In the genomic region with DNA sequence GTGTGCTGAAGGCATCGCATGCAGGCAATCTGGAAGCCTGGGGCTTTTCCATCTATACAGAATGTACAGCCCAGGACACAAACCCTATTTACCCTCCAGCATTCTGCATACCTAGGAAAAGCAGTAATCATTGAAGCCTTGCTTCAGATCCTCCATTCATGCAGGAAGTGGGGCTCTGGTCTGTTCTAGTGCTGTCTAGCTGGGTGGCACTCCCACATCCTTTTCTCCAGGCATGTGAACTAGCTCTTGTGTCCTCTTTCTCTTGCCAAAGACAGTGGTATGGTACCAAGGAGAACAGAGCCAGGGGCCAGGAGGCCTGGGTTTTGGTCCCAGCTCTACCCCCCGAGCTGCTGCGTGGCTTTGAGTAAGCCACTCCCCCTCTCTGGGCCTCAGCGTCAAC, we compare ENCODE assay signal across 16 cellular contexts. TPM values are rescaled to one million over a fixed set of nuclear protein-coding genes. Genes with fewer than 3 reads are reported as not detected.
DNase-seq lines count a peak whose midpoint lies in the region; ATAC-seq and TF ChIP-seq lines count a peak whose summit lies in the region.
"Had no signal": no experiment of that assay in that cellular context is flagged by ENCODE, and none has a peak within 500 bp of the region (broad histone marks: within the 10 kb centered on the region; RNA-seq: fewer than 3 reads in every experiment).

No MANE protein-coding gene starts in this region.

- H3K4me3 Mint-ChIP-seq in H9 = no peak overlapping the region
- H3K4me3 Mint-ChIP-seq in activated T-helper 2 cell treated with anti-CD3 and anti-CD28 coated beads, Interferon-gamma antibody, Interleukin-2, Interleukin-4, amounts not matched to agents 10 μg/mL and 5 μg/mL and 100 μg/mL, durations not matched to agents 14 hours and 24 hours and 36 hours (ENCODE audit: low read depth) = no peak overlapping the region
- H3K4me3 Mint-ChIP-seq: dendritic cell treated with granulocyte-macrophage colony-stimulating factor and Interleukin-4, amounts not matched to agents 40 ng/mL and 50 ng/mL, for 4 days had no signal

- H3K27ac ChIP-seq in BLaER1 treated with 17β-estradiol and CSF1 and Interleukin-3, amounts not matched to agents 10 nM and 100 nM = peak overlapping the region in 3 of 11 experiments; percentile 14 to 29 (median 15); a peak in 2 of 22 replicates
- H3K27ac ChIP-seq in H9 (ENCODE audit: insufficient read length, low read depth, low read length) = no peak overlapping the region
- peak overlapping the region; percentile 31 for H3K27ac ChIP-seq in lower lobe of right lung
- H3K27ac ChIP-seq in substantia nigra (ENCODE audit: low read depth, low read length, poor library complexity, severe bottlenecking) = no peak overlapping the region
- H3K27ac ChIP-seq: esophagus muscularis mucosa, right lobe of liver, SJCRH30 had no signal

- peaks cover 3 to 99% (median 47%) of the 10 kb centered on the region in 11 experiments; a peak in 17 of 22 replicates for H3K36me3 ChIP-seq in BLaER1 treated with 17β-estradiol and CSF1 and Interleukin-3, amounts not matched to agents 10 nM and 100 nM
- H3K36me3 ChIP-seq in lower lobe of right lung = no peaks in the 10 kb centered on the region
- H3K36me3 ChIP-seq: esophagus muscularis mucosa, right lobe of liver, SJCRH30 had no signal

- no CpG with 5 or more reads among the region's 4 CpGs for WGBS in H9 (ENCODE audit: extremely low coverage, insufficient read length, low lambda C conversion rate)

- no peaks in the 10 kb centered on the region for H3K9me3 Mint-ChIP-seq in H9
- no peaks in the 10 kb centered on the region for H3K9me3 Mint-ChIP-seq in activated T-helper 2 cell treated with anti-CD3 and anti-CD28 coated beads, Interferon-gamma antibody, Interleukin-2, Interleukin-4, amounts not matched to agents 10 μg/mL and 5 μg/mL and 100 μg/mL, durations not matched to agents 14 hours and 24 hours and 36 hours
- H3K9me3 Mint-ChIP-seq: dendritic cell treated with granulocyte-macrophage colony-stimulating factor and Interleukin-4, amounts not matched to agents 40 ng/mL and 50 ng/mL, for 4 days had no signal

- no peak overlapping the region for H3K56ac ChIP-seq in H9 (ENCODE audit: insufficient read length, low read depth, low read length)

- H3K27me3 ChIP-seq in BLaER1 treated with 17β-estradiol and CSF1 and Interleukin-3, amounts not matched to agents 10 nM and 100 nM = no peaks in the 10 kb centered on the region
- H3K27me3 ChIP-seq in H9 (ENCODE audit: insufficient read depth, low read length) = no peaks in the 10 kb centered on the region
- H3K27me3 ChIP-seq in lower lobe of right lung (ENCODE audit: low read depth) = no peaks in the 10 kb centered on the region
- H3K27me3 ChIP-seq: esophagus muscularis mucosa, right lobe of liver, SJCRH30 had no signal

- peaks cover 8 to 51% (median 23%) of the 10 kb centered on the region in 3 experiments; a peak in 5 of 7 replicates for H3K36me3 Mint-ChIP-seq in H9 (ENCODE audit: insufficient read depth in 1 of 3, low read depth in 3 of 3)
- peaks cover 19% of the 10 kb centered on the region for H3K36me3 Mint-ChIP-seq in activated T-helper 2 cell treated with anti-CD3 and anti-CD28 coated beads, Interferon-gamma antibody, Interleukin-2, Interleukin-4, amounts not matched to agents 10 μg/mL and 5 μg/mL and 100 μg/mL, durations not matched to agents 14 hours and 24 hours and 36 hours (ENCODE audit: low read depth)

- intact Hi-C loops in activated T-helper 2 cell treated with anti-CD3 and anti-CD28 coated beads, Interferon-gamma antibody, Interleukin-2, Interleukin-4, amounts not matched to agents 10 μg/mL and 5 μg/mL and 100 μg/mL, durations not matched to agents 14 hours and 24 hours and 36 hours (cut with micrococcal nuclease) = no loop called here
- intact Hi-C loops in lower lobe of right lung (cut with DNase I) = no loop called here

- H2BK5ac ChIP-seq in H9 (ENCODE audit: insufficient read length, low read length) = no peak overlapping the region

- H4K5ac ChIP-seq in H9 (ENCODE audit: insufficient read length, low read depth, low read length) = no peak overlapping the region

- H3K18ac ChIP-seq in H9 (ENCODE audit: insufficient read length, low read depth, low read length) = no peak overlapping the region

- H3K4ac ChIP-seq in H9 (ENCODE audit: low read depth, low read length) = no peak overlapping the region

- H2BK120ac ChIP-seq in H9 (ENCODE audit: low read depth, low read length, poor library complexity, severe bottlenecking) = no peak overlapping the region

- no peak overlapping the region for H3K23ac ChIP-seq in H9 (ENCODE audit: insufficient read length, low read depth, low read length)

- no peaks in the 10 kb centered on the region for H3K23me2 ChIP-seq in H9 (ENCODE audit: insufficient read length, low read depth, low read length, poor library complexity, severe bottlenecking)

- H3K27ac Mint-ChIP-seq in H9 = peak overlapping the region in 2 of 3 experiments; percentile 8 to 81; a peak in 3 of 7 replicates
- peak overlapping the region; percentile 36 for H3K27ac Mint-ChIP-seq in activated T-helper 2 cell treated with anti-CD3 and anti-CD28 coated beads, Interferon-gamma antibody, Interleukin-2, Interleukin-4, amounts not matched to agents 10 μg/mL and 5 μg/mL and 100 μg/mL, durations not matched to agents 14 hours and 24 hours and 36 hours
- H3K27ac Mint-ChIP-seq: dendritic cell treated with granulocyte-macrophage colony-stimulating factor and Interleukin-4, amounts not matched to agents 40 ng/mL and 50 ng/mL, for 4 days had no signal

- H3K9me3 ChIP-seq in BLaER1 treated with 17β-estradiol and CSF1 and Interleukin-3, amounts not matched to agents 10 nM and 100 nM (replicated peaks in 1 of 11) = no peaks in the 10 kb centered on the region
- no peaks in the 10 kb centered on the region for H3K9me3 ChIP-seq in H9 (ENCODE audit: control insufficient read depth, low read depth, low read length)
- H3K9me3 ChIP-seq in lower lobe of right lung = no peaks in the 10 kb centered on the region
- H3K9me3 ChIP-seq: esophagus muscularis mucosa, right lobe of liver, SJCRH30 had no signal

- TF ChIP-seq CTCF in H9 (conservative IDR thresholded peaks at IDR 0.05) = no peak
- no peak for TF ChIP-seq CTCF in lower lobe of right lung (IDR thresholded peaks at IDR 0.05)

- no peak for DNase-seq in H9
- no peak for DNase-seq in activated T-helper 2 cell treated with anti-CD3 and anti-CD28 coated beads, Interferon-gamma antibody, Interleukin-2, Interleukin-4, amounts not matched to agents 10 μg/mL and 5 μg/mL and 100 μg/mL, durations not matched to agents 14 hours and 24 hours and 36 hours (ENCODE audit: low spot score)
- DNase-seq in lower lobe of right lung = no peak
- DNase-seq in Ammon's horn (ENCODE audit: low spot score) = no peak
- DNase-seq in GM19238 (ENCODE audit: insufficient read length, low spot score) = no peak
- no peak for DNase-seq in substantia nigra (lab: John Stamatoyannopoulos, UW)
- DNase-seq: activated CD4-positive, alpha-beta T cell treated with anti-CD3 and anti-CD28 coated beads, Interleukin-2, amount 50 U/mL, for 4 hours; H7; mesendoderm; NCI-H1417 treated with DMSO at 0.1 percent for 48 hours; right lobe of liver; SJCRH30 had no signal

- H2BK15ac ChIP-seq in H9 (ENCODE audit: low read depth, low read length) = no peak overlapping the region

- H3K4me1 Mint-ChIP-seq in H9 = peaks cover 27 to 38% of the 10 kb centered on the region in 2 experiments
- H3K4me1 Mint-ChIP-seq in activated T-helper 2 cell treated with anti-CD3 and anti-CD28 coated beads, Interferon-gamma antibody, Interleukin-2, Interleukin-4, amounts not matched to agents 10 μg/mL and 5 μg/mL and 100 μg/mL, durations not matched to agents 14 hours and 24 hours and 36 hours (ENCODE audit: low read depth) = peaks cover 11% of the 10 kb centered on the region

- no peak overlapping the region for H4K91ac ChIP-seq in H9 (ENCODE audit: insufficient read length, low read depth, low read length)

- H2AFZ ChIP-seq in H9 (ENCODE audit: low read length) = no peak overlapping the region

- H2BK20ac ChIP-seq in H9 (ENCODE audit: low read depth, low read length, poor library complexity, severe bottlenecking) = no peak overlapping the region

- ATAC-seq in lower lobe of right lung (no peak), HG03520 (IDR thresholded peaks at IDR 0.05; ENCODE audit: unreplicated experiment) (no peak)
- ATAC-seq: right lobe of liver had no signal

- peaks cover 21 to 49% (median 42%) of the 10 kb centered on the region in 10 experiments for H3K4me1 ChIP-seq in BLaER1 treated with 17β-estradiol and CSF1 and Interleukin-3, amounts not matched to agents 10 nM and 100 nM
- H3K4me1 ChIP-seq in H9 (ENCODE audit: insufficient read depth, low read length) (no peaks in the 10 kb centered on the region), lower lobe of right lung (no peaks in the 10 kb centered on the region)
- H3K4me1 ChIP-seq: esophagus muscularis mucosa, right lobe of liver, SJCRH30 had no signal

- H3K79me2 ChIP-seq in H9 (ENCODE audit: insufficient read depth, low read length) = peaks cover 6% of the 10 kb centered on the region; the same call in 1 of the 2 replicates

- H4K8ac ChIP-seq in H9 (replicated peaks; ENCODE audit: insufficient read length, low read depth, low read length) = no peak overlapping the region

- H3K4me2 ChIP-seq in BLaER1 treated with 17β-estradiol and CSF1 and Interleukin-3, amounts not matched to agents 10 nM and 100 nM = peak overlapping the region in 8 of 11 experiments; percentile 0 to 47 (median 32); a peak in 8 of 22 replicates
- no peak overlapping the region for H3K4me2 ChIP-seq in H9 (ENCODE audit: insufficient read depth, insufficient read length, low read length)

- no peak overlapping the region for H3K14ac ChIP-seq in H9 (ENCODE audit: insufficient read depth, low read length)

- H2BK12ac ChIP-seq in H9 (ENCODE audit: insufficient read length, low read depth, low read length) = no peak overlapping the region

- peaks cover 0 to 100% (median 100%) of the 10 kb centered on the region in 11 experiments; a peak in 18 of 22 replicates for H4K20me1 ChIP-seq in BLaER1 treated with 17β-estradiol and CSF1 and Interleukin-3, amounts not matched to agents 10 nM and 100 nM
- H4K20me1 ChIP-seq in H9 (ENCODE audit: control insufficient read depth, insufficient read depth, insufficient read length) = peaks cover 3% of the 10 kb centered on the region

- no peak overlapping the region for H3K4me3 ChIP-seq in BLaER1 treated with 17β-estradiol and CSF1 and Interleukin-3, amounts not matched to agents 10 nM and 100 nM
- no peak overlapping the region for H3K4me3 ChIP-seq in lower lobe of right lung
- H3K4me3 ChIP-seq: esophagus muscularis mucosa, right lobe of liver, SJCRH30 had no signal

- no peaks in the 10 kb centered on the region for H3K79me1 ChIP-seq in H9 (ENCODE audit: insufficient read depth, low read depth, low read length, poor library complexity, severe bottlenecking)

- H2AK5ac ChIP-seq in H9 (ENCODE audit: insufficient read length, low read length) = no peak overlapping the region

- H3T11ph ChIP-seq in H9 (ENCODE audit: low read length) = no peak overlapping the region

- H3K27me3 Mint-ChIP-seq in H9 (ENCODE audit: low read depth) = no peaks in the 10 kb centered on the region
- H3K27me3 Mint-ChIP-seq in activated T-helper 2 cell treated with anti-CD3 and anti-CD28 coated beads, Interferon-gamma antibody, Interleukin-2, Interleukin-4, amounts not matched to agents 10 μg/mL and 5 μg/mL and 100 μg/mL, durations not matched to agents 14 hours and 24 hours and 36 hours (ENCODE audit: low read depth) = no peaks in the 10 kb centered on the region
- H3K27me3 Mint-ChIP-seq: dendritic cell treated with granulocyte-macrophage colony-stimulating factor and Interleukin-4, amounts not matched to agents 40 ng/mL and 50 ng/mL, for 4 days had no signal

- H3K9ac ChIP-seq in BLaER1 treated with 17β-estradiol and CSF1 and Interleukin-3, amounts not matched to agents 10 nM and 100 nM = peak overlapping the region in 2 of 11 experiments; percentile 29 to 35; a peak in 4 of 22 replicates
- no peak overlapping the region for H3K9ac ChIP-seq in H9 (ENCODE audit: extremely low read depth, insufficient read length, low read length)

RNA-seq across cellular contexts. Expression of a gene that starts 21.7 kb away (rescaled TPM):
- total RNA-seq in H9 (2021) (69.2 and 78.6 TPM in 2 replicates), lower lobe of right lung (9.2 TPM)
- 78.0 and 82.1 TPM in 2 replicates for total RNA-seq in activated T-helper 2 cell treated with anti-CD3 and anti-CD28 coated beads, Interferon-gamma antibody, Interleukin-2, Interleukin-4, amounts not matched to agents 10 μg/mL and 5 μg/mL and 100 μg/mL, durations not matched to agents 14 hours and 24 hours and 36 hours
